In genomic region chr5:148353634-148354033, GRCh38 we compare ENCODE assay signal across 27 cellular contexts. TPM values are rescaled to one million over a fixed set of nuclear protein-coding genes. Genes with fewer than 3 reads are reported as not detected.
A peak's percentile ranks its signal among the peaks of the same experiment; 100 is the strongest.
DNase-seq lines count a peak whose midpoint lies in the region; ATAC-seq, FAIRE-seq and TF ChIP-seq lines count a peak whose summit lies in the region.
"Had no signal": no experiment of that assay in that cellular context is flagged by ENCODE, and none has a peak within 500 bp of the region (broad histone marks: within the 10 kb centered on the region; RNA-seq: fewer than 3 reads in every experiment).

No MANE protein-coding gene starts in this region.

- no peak overlapping the region for H2AFZ ChIP-seq in K562 (ENCODE audit: low read depth, low read length)

- H3K9me1 ChIP-seq in K562 (ENCODE audit: control insufficient read depth, insufficient read depth, low read length), result no peaks in the 10 kb centered on the region

- no peak for ATAC-seq in K562
- ATAC-seq: T-cell had no signal

- in situ Hi-C loops in K562 (cut with MboI), result no loop called here
- in situ Hi-C loops in GM13976 (cut with MboI; ENCODE audit: low sequenced_read_pairs, unreplicated experiment), result no loop called here

- no peak for FAIRE-seq in K562 (lab: Jason Lieb, UNC)
- FAIRE-seq: G401.6, H54 had no signal

- POLR2A ChIA-PET in K562 (lab: Yijun Ruan, JAX), result no interaction called here

- no peak overlapping the region for H3K9ac ChIP-seq in K562 (ENCODE audit: insufficient read depth in 1 of 2, low read depth in 2 of 2, low read length in 2 of 2)
- H3K9ac ChIP-seq: BLaER1 had no signal

- H3K36me3 ChIP-seq in K562 (ENCODE audit: control insufficient read depth, insufficient read depth, low read length), result no peaks in the 10 kb centered on the region
- H3K36me3 ChIP-seq: BLaER1 had no signal

- DNase-seq in HT-29 (ENCODE audit: low spot score) (peak; percentile 30), OCI-M1 (lab: John Stamatoyannopoulos, UW) (peak; percentile 35), K562 (ENCODE audit: extremely low read depth in 1 of 4, low spot score in 3 of 4) (no peak), retinal pigment epithelial cell (ENCODE audit: low read depth) (no peak), SHP77 treated with DMSO at 0.1 percent for 48 hours (lab: John Stamatoyannopoulos, UW) (no peak), CD1c-positive myeloid dendritic cell (ENCODE audit: extremely low spot score) (no peak), GM13976 (ENCODE audit: low spot score) (no peak)
- DNase-seq: ACHN; Calu3; CD8-positive, alpha-beta memory T cell; DMS153; HFFc6; KBM-7; NCI-H1105; NCI-H146; NCI-H2029; NCI-H2227 treated with DMSO at 0.1 percent for 48 hours; NCI-H510A; NK-92 treated with Interleukin-12 subunit alpha and Interleukin-12 subunit beta, amount 100 ng/mL, for 24 hours; SIG-M5; T-cell had no signal

- peak; percentile 23 to 69; a peak in 3 of 4 replicates for TF ChIP-seq RAD21 in K562 (CRISPR knock-in tag; conservative IDR thresholded peaks at IDR 0.05 in 1 of 2, IDR thresholded peaks at IDR 0.05 in 1 of 2)

- no peak for TF ChIP-seq POLR2A in K562 (conservative IDR thresholded peaks at IDR 0.05)

- no peak overlapping the region for H3K4me3 ChIP-seq in K562
- no peak overlapping the region for H3K4me3 ChIP-seq in retinal pigment epithelial cell (ENCODE audit: low read length)
- H3K4me3 ChIP-seq: BLaER1 had no signal

- no peak overlapping the region for H3K4me2 ChIP-seq in K562 (ENCODE audit: insufficient read depth, low read length)
- H3K4me2 ChIP-seq: BLaER1 had no signal

- TF ChIP-seq EP300 in K562 (IDR thresholded peaks at IDR 0.05; ENCODE audit: low read length), result no peak

- H3K4me1 ChIP-seq in K562 (replicated peaks in 1 of 2; ENCODE audit: control insufficient read depth in 2 of 2, insufficient read depth in 2 of 2, low read length in 2 of 2), result no peaks in the 10 kb centered on the region

- intact Hi-C loops in K562 (cut with micrococcal nuclease), result loop anchor here (2.0 to 10.0 kb wide), 2 partner anchors 175 to 469 kb away; no protein-coding TSS in a partner anchor

- 0% methylated on average over 2 of the region's 2 CpGs for WGBS in K562 (ENCODE audit: insufficient coverage, low coverage, missing lambda C conversion rate)

- H3K79me2 ChIP-seq in K562 (ENCODE audit: control insufficient read depth, insufficient read depth, low read length), result no peaks in the 10 kb centered on the region

- H3K27ac ChIP-seq in K562 (ENCODE audit: extremely low read depth, low read depth, low read length), result no peak overlapping the region
- H3K27ac ChIP-seq: BLaER1 had no signal

- CTCF ChIA-PET in K562 (lab: Yijun Ruan, JAX; ENCODE audit: low intra/inter-chr PET ratio), result no interaction called here

- no peaks in the 10 kb centered on the region for H3K9me3 ChIP-seq in K562 (replicated peaks; ENCODE audit: control insufficient read depth, insufficient read depth, low read depth, low read length)
- H3K9me3 ChIP-seq: BLaER1 had no signal

- BruUV-seq in K562 (replicated peaks; lab: Mats Ljungman, UMichigan), result no TSS peak

- no peaks in the 10 kb centered on the region for H4K20me1 ChIP-seq in K562 (replicated peaks; ENCODE audit: control insufficient read depth, insufficient read depth, low read length)
- H4K20me1 ChIP-seq: BLaER1 had no signal

- TF ChIP-seq CTCF in K562 (IDR thresholded peaks at IDR 0.05 in 2 of 3, conservative IDR thresholded peaks at IDR 0.05 in 1 of 3; ENCODE audit: insufficient read depth in 2 of 3, low read depth in 1 of 3, low read length in 3 of 3), result peak in 1 of 3 experiments; percentile 38; a peak in 2 of 6 replicates
- TF ChIP-seq CTCF in retinal pigment epithelial cell (conservative IDR thresholded peaks at IDR 0.05; ENCODE audit: low read depth, low read length), result peak; percentile 5
- no peak for TF ChIP-seq CTCF in GM13976 (IDR thresholded peaks at IDR 0.05; ENCODE audit: borderline replicate concordance, control extremely low read depth, extremely low read depth, insufficient read depth, missing control alignments)

- H3K27me3 ChIP-seq in K562 (ENCODE audit: control insufficient read depth in 2 of 2, insufficient read depth in 2 of 2, low read length in 2 of 2), result no peaks in the 10 kb centered on the region
- H3K27me3 ChIP-seq: BLaER1 had no signal

TF ChIP-seq in K562, 482 proteins besides CTCF, POLR2A, EP300 and RAD21:
- TF ChIP-seq TARDBP (IDR thresholded peaks at IDR 0.05), result no peak
- TF ChIP-seq DEAF1 (CRISPR knock-in tag; IDR thresholded peaks at IDR 0.05), result peak; percentile 24; the same call in 1 of the 2 replicates
TF ChIP-seq in K562: peak in this region for 1.

RNA-seq across cellular contexts. Expression of gene SPINK9, which starts 18.3 kb away (rescaled TPM):
- not detected in 2 replicates for total RNA-seq in HT-29 (2014; rRNA removed; shearing (Covaris generic))
- total RNA-seq in K562 (2011; cell fraction: chromatin; rRNA removed; ENCODE audit: low replicate concordance), result not detected in 2 replicates
- not detected in 2 replicates for total RNA-seq in K562 (2011; cell fraction: nucleolus; rRNA removed)
- total RNA-seq in K562 (2011; cell fraction: nucleoplasm; rRNA removed), result not detected in 2 replicates
- not detected in 2 replicates for total RNA-seq in K562 (2014; rRNA removed)
- not detected in 2 replicates for total RNA-seq in K562 (2014; rRNA removed; fragmentation: Illumina TruSeq; extraction: Trizol)
- not detected in 2 replicates for total RNA-seq in K562 (2015; rRNA removed; fragmentation: Illumina TruSeq; extraction: Trizol)
- not detected in 2 replicates for total RNA-seq in K562 (2021)
- polyA plus RNA-seq in K562 (2011; rRNA removed), result not detected in 2 replicates
- polyA plus RNA-seq in K562 (2011; cell fraction: cytosol; rRNA removed), result not detected in 2 replicates
- polyA plus RNA-seq in K562 (2011; cell fraction: nucleus; rRNA removed), result not detected in 2 replicates
- polyA plus RNA-seq in K562 (2012), result not detected in 2 replicates
- not detected in 2 replicates for polyA plus RNA-seq in K562 (2014; fragmentation: Illumina TruSeq; extraction: Trizol)
- not detected for polyA plus RNA-seq in K562 (2014; fragmentation: Nextera tagmentation; extraction: Ambion mirVana)
- not detected in 2 replicates for polyA plus RNA-seq in K562 (2014; rRNA removed)
- not detected in 2 replicates for polyA minus RNA-seq in K562 (2011; rRNA and poly(A)+ RNA removed)
- polyA minus RNA-seq in K562 (2011; cell fraction: cytosol; rRNA and poly(A)+ RNA removed), result not detected in 2 replicates
- not detected in 2 replicates for polyA minus RNA-seq in K562 (2011; cell fraction: nucleus; rRNA and poly(A)+ RNA removed)
- total RNA-seq: Calu3; CD8-positive, alpha-beta memory T cell; Daoy; HFFc6; OCI-LY7; RPMI7951; T-cell had no signal
- polyA plus RNA-seq: CD8-positive, alpha-beta memory T cell had no signal

RNA-seq across cellular contexts. Expression of gene FBXO38, which starts 30.1 kb away (rescaled TPM):
- total RNA-seq in HT-29 (2014; rRNA removed; shearing (Covaris generic)), result 21.4 and 24.2 TPM in 2 replicates
- 93.0 and 228 TPM in 2 replicates for total RNA-seq in K562 (2011; cell fraction: chromatin; rRNA removed; ENCODE audit: low replicate concordance)
- total RNA-seq in K562 (2011; cell fraction: nucleolus; rRNA removed), result 27.8 and 36.8 TPM in 2 replicates
- 72.7 and 134 TPM in 2 replicates for total RNA-seq in K562 (2011; cell fraction: nucleoplasm; rRNA removed)
- total RNA-seq in K562 (2014; rRNA removed) (23.6 and 24.2 TPM in 2 replicates), K562 (2014; rRNA removed; fragmentation: Illumina TruSeq; extraction: Trizol) (36.0 and 42.6 TPM in 2 replicates), K562 (2015; rRNA removed; fragmentation: Illumina TruSeq; extraction: Trizol) (35.1 and 39.4 TPM in 2 replicates), K562 (2021) (26.5 and 31.3 TPM in 2 replicates)
- polyA plus RNA-seq in K562 (2011; rRNA removed) (25.2 and 37.2 TPM in 2 replicates), K562 (2014; fragmentation: Illumina TruSeq; extraction: Trizol) (28.3 and 32.4 TPM in 2 replicates), K562 (2014; fragmentation: Nextera tagmentation; extraction: Ambion mirVana) (10 to 100 TPM in 1 of 2 experiments, 1 to 10 TPM in 1; 7.4 to 21.6 TPM), K562 (2014; rRNA removed) (19.0 and 29.3 TPM in 2 replicates)
- polyA plus RNA-seq in K562 (2011; cell fraction: cytosol; rRNA removed), result 9.8 and 11.9 TPM in 2 replicates
- polyA plus RNA-seq in K562 (2011; cell fraction: nucleus; rRNA removed), result 46.6 and 50.6 TPM in 2 replicates
- polyA plus RNA-seq in K562 (2012), result 13.6 and 17.9 TPM in 2 replicates
- 84.8 and 116 TPM in 2 replicates for polyA minus RNA-seq in K562 (2011; rRNA and poly(A)+ RNA removed)
- 24.6 and 31.4 TPM in 2 replicates for polyA minus RNA-seq in K562 (2011; cell fraction: cytosol; rRNA and poly(A)+ RNA removed)
- 88.1 and 152 TPM in 2 replicates for polyA minus RNA-seq in K562 (2011; cell fraction: nucleus; rRNA and poly(A)+ RNA removed)

RNA-seq across cellular contexts. Expression of gene SPINK7, which starts 41.4 kb away (rescaled TPM):
- total RNA-seq in HT-29 (2014; rRNA removed; shearing (Covaris generic)), result not detected in 2 replicates
- not detected in 2 replicates for total RNA-seq in K562 (2011; cell fraction: chromatin; rRNA removed; ENCODE audit: low replicate concordance)
- total RNA-seq in K562 (2011; cell fraction: nucleolus; rRNA removed), result not detected in 2 replicates
- not detected in 2 replicates for total RNA-seq in K562 (2011; cell fraction: nucleoplasm; rRNA removed)
- total RNA-seq in K562 (2014; rRNA removed), result not detected in 2 replicates
- total RNA-seq in K562 (2014; rRNA removed; fragmentation: Illumina TruSeq; extraction: Trizol), result not detected in 2 replicates
- not detected in 2 replicates for total RNA-seq in K562 (2015; rRNA removed; fragmentation: Illumina TruSeq; extraction: Trizol)
- total RNA-seq in K562 (2021), result not detected in 2 replicates
- polyA plus RNA-seq in K562 (2011; rRNA removed), result not detected in 2 replicates
- not detected in 2 replicates for polyA plus RNA-seq in K562 (2011; cell fraction: cytosol; rRNA removed)
- not detected in 2 replicates for polyA plus RNA-seq in K562 (2011; cell fraction: nucleus; rRNA removed)
- not detected in 2 replicates for polyA plus RNA-seq in K562 (2012)
- not detected in 2 replicates for polyA plus RNA-seq in K562 (2014; fragmentation: Illumina TruSeq; extraction: Trizol)
- not detected for polyA plus RNA-seq in K562 (2014; fragmentation: Nextera tagmentation; extraction: Ambion mirVana)
- not detected in 2 replicates for polyA plus RNA-seq in K562 (2014; rRNA removed)
- polyA minus RNA-seq in K562 (2011; rRNA and poly(A)+ RNA removed), result not detected in 2 replicates
- polyA minus RNA-seq in K562 (2011; cell fraction: cytosol; rRNA and poly(A)+ RNA removed), result not detected in 2 replicates
- not detected in 2 replicates for polyA minus RNA-seq in K562 (2011; cell fraction: nucleus; rRNA and poly(A)+ RNA removed)
- total RNA-seq: Calu3; CD8-positive, alpha-beta memory T cell; Daoy; HFFc6; OCI-LY7; RPMI7951; T-cell had no signal
- polyA plus RNA-seq: CD8-positive, alpha-beta memory T cell had no signal

Comparison
In these comparisons a context has a peak if more than half of its experiments do, and no peak if none do; other contexts are left out.
1. DNase-seq: peak in HT-29 (single experiment) and OCI-M1 (single experiment); none in K562 (0 of 4), retinal pigment epithelial cell (single experiment), SHP77 treated with DMSO at 0.1 percent for 48 hours (single experiment), CD1c-positive myeloid dendritic cell (single experiment) and GM13976 (single experiment).